ENCODE assay signal across 23 cellular contexts in genomic region chr6:64085126-64085525, GRCh38.
DNase-seq lines count a peak whose midpoint lies in the region; ATAC-seq and TF ChIP-seq lines count a peak whose summit lies in the region.
"Had no signal": no experiment of that assay in that cellular context is flagged by ENCODE, and none has a peak within 500 bp of the region (broad histone marks: within the 10 kb centered on the region; RNA-seq: fewer than 3 reads in every experiment).

No MANE protein-coding gene starts in this region.

- BruUV-seq in Caco-2 (replicated peaks; lab: Mats Ljungman, UMichigan), result no TSS peak

- H3K4me1 ChIP-seq in Caco-2, result peaks cover 24% of the 10 kb centered on the region
- peaks cover 4% of the 10 kb centered on the region for H3K4me1 ChIP-seq in colonic mucosa
- H3K4me1 ChIP-seq in mucosa of descending colon (ENCODE audit: low read depth), result peaks cover 8% of the 10 kb centered on the region
- H3K4me1 ChIP-seq in right atrium auricular region, result no peaks in the 10 kb centered on the region
- H3K4me1 ChIP-seq: A549; BLaER1 treated with 17β-estradiol and CSF1 and Interleukin-3, amounts not matched to agents 10 nM and 100 nM had no signal

- intact Hi-C loops in Caco-2 (cut with micrococcal nuclease; ENCODE audit: unreplicated experiment) (loop anchor here (2.0 kb wide), 3 partner anchors 38 to 166 kb away; no protein-coding TSS in a partner anchor), colonic mucosa (cut with DNase I) (no loop called here), left colon (cut with DNase I, micrococcal nuclease) (no loop called here), mucosa of descending colon (cut with DNase I, micrococcal nuclease) (no loop called here)

- H3K27me3 Mint-ChIP-seq in Caco-2 (ENCODE audit: insufficient read depth, unreplicated experiment), result no peaks in the 10 kb centered on the region
- H3K27me3 Mint-ChIP-seq: B cell; CD4-positive, alpha-beta T cell had no signal

- CTCF ChIA-PET in Caco-2 (lab: Charles Lee), result interaction anchor here (1.4 to 1.7 kb wide), 2 partner anchors 173 to 195 kb away, joined by 5 read pairs; no protein-coding TSS in a partner anchor

- no peaks in the 10 kb centered on the region for H3K36me3 Mint-ChIP-seq in Caco-2 (ENCODE audit: insufficient read depth, unreplicated experiment)
- H3K36me3 Mint-ChIP-seq: CD8-positive, alpha-beta T cell had no signal

- peak overlapping the region; percentile 40 for H3K27ac Mint-ChIP-seq in Caco-2 (ENCODE audit: unreplicated experiment)
- H3K27ac Mint-ChIP-seq: B cell; CD4-positive, alpha-beta T cell; CD8-positive, alpha-beta T cell had no signal

- no peak for TF ChIP-seq CTCF in Caco-2 (IDR thresholded peaks at IDR 0.05; ENCODE audit: insufficient read depth in 1 of 2, low read depth in 1 of 2, low read length in 1 of 2, severe bottlenecking in 1 of 2, unreplicated experiment in 1 of 2)
- no peak for TF ChIP-seq CTCF in colonic mucosa (IDR thresholded peaks at IDR 0.05)
- TF ChIP-seq CTCF in mucosa of descending colon (IDR thresholded peaks at IDR 0.05), result no peak
- TF ChIP-seq CTCF in right atrium auricular region (IDR thresholded peaks at IDR 0.05), result no peak

- no peaks in the 10 kb centered on the region for H3K9me3 ChIP-seq in Caco-2
- H3K9me3 ChIP-seq in colonic mucosa, result no peaks in the 10 kb centered on the region
- no peaks in the 10 kb centered on the region for H3K9me3 ChIP-seq in mucosa of descending colon
- H3K9me3 ChIP-seq in right atrium auricular region, result no peaks in the 10 kb centered on the region
- H3K9me3 ChIP-seq: A549; BLaER1 treated with 17β-estradiol and CSF1 and Interleukin-3, amounts not matched to agents 10 nM and 100 nM had no signal

- peak overlapping the region; percentile 32 for H3K4me3 Mint-ChIP-seq in Caco-2 (ENCODE audit: unreplicated experiment)
- H3K4me3 Mint-ChIP-seq: B cell; CD4-positive, alpha-beta T cell; CD8-positive, alpha-beta T cell had no signal

- no peak overlapping the region for H3K9ac ChIP-seq in colonic mucosa (ENCODE audit: low read depth in 2 of 2, low read length in 2 of 2)
- H3K9ac ChIP-seq: BLaER1 treated with 17β-estradiol and CSF1 and Interleukin-3, amounts not matched to agents 10 nM and 100 nM had no signal

- H3K27ac ChIP-seq in colonic mucosa (peak overlapping the region; percentile 2), right atrium auricular region (no peak overlapping the region)
- H3K27ac ChIP-seq: A549; BLaER1 treated with 17β-estradiol and CSF1 and Interleukin-3, amounts not matched to agents 10 nM and 100 nM; C4-2B had no signal

- H3K4me3 ChIP-seq in Caco-2 (ENCODE audit: low read depth, low read length) (no peak overlapping the region), colonic mucosa (no peak overlapping the region), mucosa of descending colon (no peak overlapping the region), right atrium auricular region (no peak overlapping the region)
- H3K4me3 ChIP-seq: A549; BLaER1 treated with 17β-estradiol and CSF1 and Interleukin-3, amounts not matched to agents 10 nM and 100 nM; GM12878 had no signal

- DNase-seq in Caco-2, result peak; percentile 10 to 40
- DNase-seq in colonic mucosa, result peak; percentile 28
- peak; percentile 23 to 30 for DNase-seq in left colon
- DNase-seq in mucosa of descending colon, result peak in 2 of 3 donors; percentile 19 to 36
- no peak for DNase-seq in pons (ENCODE audit: low spot score)
- DNase-seq in germinal center (ENCODE audit: low spot score), result no peak
- DNase-seq in right atrium auricular region (ENCODE audit: low spot score), result no peak
- no peak for DNase-seq in NCI-H1930 (lab: John Stamatoyannopoulos, UW)
- DNase-seq: 8988T; AML-193; CD4-positive, alpha-beta T cell; CD8-positive, alpha-beta T cell; DMS 273 treated with DMSO at 0.1 percent for 48 hours; DMS153; DMS79; DND-41; EL; GDM1 had no signal

- H3K36me3 ChIP-seq in Caco-2 (ENCODE audit: control insufficient read depth, insufficient read depth, low read length) (peaks cover 1% of the 10 kb centered on the region; the same call in 1 of the 2 replicates), colonic mucosa (no peaks in the 10 kb centered on the region), mucosa of descending colon (ENCODE audit: low read depth) (no peaks in the 10 kb centered on the region), right atrium auricular region (no peaks in the 10 kb centered on the region)
- H3K36me3 ChIP-seq: BLaER1 treated with 17β-estradiol and CSF1 and Interleukin-3, amounts not matched to agents 10 nM and 100 nM had no signal

- ATAC-seq in left colon, result peak; percentile 50
- peak; percentile 20 for ATAC-seq in mucosa of descending colon
- ATAC-seq: A549; CD8-positive, alpha-beta T cell; GM12878 had no signal

- no peaks in the 10 kb centered on the region for H3K27me3 ChIP-seq in Caco-2 (replicated peaks; ENCODE audit: control insufficient read depth, insufficient read depth, low read length)
- H3K27me3 ChIP-seq in colonic mucosa, result no peaks in the 10 kb centered on the region
- no peaks in the 10 kb centered on the region for H3K27me3 ChIP-seq in right atrium auricular region
- H3K27me3 ChIP-seq: BLaER1 treated with 17β-estradiol and CSF1 and Interleukin-3, amounts not matched to agents 10 nM and 100 nM had no signal

- POLR2A ChIA-PET in Caco-2 (lab: Charles Lee), result no interaction called here

- peaks cover 17% of the 10 kb centered on the region for H3K9me3 Mint-ChIP-seq in Caco-2 (ENCODE audit: unreplicated experiment)

- H3K4me1 Mint-ChIP-seq in Caco-2 (ENCODE audit: low read depth, unreplicated experiment), result peaks cover 26% of the 10 kb centered on the region
- H3K4me1 Mint-ChIP-seq: B cell had no signal

Comparison
In these comparisons a context has a peak if more than half of its experiments do, and no peak if none do; other contexts are left out.
1. DNase-seq: peak in Caco-2 (2 of 2), colonic mucosa (single experiment), left colon (2 of 2) and mucosa of descending colon (2 of 3); none in pons (single experiment), germinal center (single experiment), right atrium auricular region (single experiment) and NCI-H1930 (0 of 2).